8 cellular contexts compared by ENCODE assay signal in genomic region chr6:34425498-34426410, GRCh38. TPM values are rescaled to one million over a fixed set of nuclear protein-coding genes. Genes with fewer than 3 reads are reported as not detected.
DNase-seq lines count a peak whose midpoint lies in the region; ATAC-seq, FAIRE-seq and TF ChIP-seq lines count a peak whose summit lies in the region.

RPS10 (minus strand) TSS chr6:34426069; CDS start chr6:34425221, 848 bp downstream.

- H3K27me3 ChIP-seq in MM.1S (replicated peaks; ENCODE audit: insufficient read depth, low read length): no peaks in the 10 kb centered on the region

- peaks cover 10% of the 10 kb centered on the region; the same call in 1 of the 2 replicates for H3K36me3 ChIP-seq in MM.1S (replicated peaks; ENCODE audit: insufficient read depth, low read length)

- FAIRE-seq in H54 (lab: Jason Lieb, UNC): no peak

- peaks cover 3% of the 10 kb centered on the region; the same call in 1 of the 2 replicates for H4K20me1 ChIP-seq in MM.1S (ENCODE audit: insufficient read depth, low read length)

- H3K27ac Mint-ChIP-seq in natural killer cell: peak within 1 kb of the TSS; percentile 91 to 98

- peak within 1 kb of the TSS; percentile 98 for H3K9ac ChIP-seq in MM.1S (ENCODE audit: low read length)

- ATAC-seq in natural killer cell: peak; percentile 98 to 99 (median 99)

- H3K9me3 Mint-ChIP-seq in natural killer cell: no peaks in the 10 kb centered on the region

- H3K4me1 ChIP-seq in MM.1S (ENCODE audit: low read length): peaks cover 10% of the 10 kb centered on the region

- H3K9me2 ChIP-seq in MM.1S (replicated peaks; ENCODE audit: insufficient read depth, low read length): no peaks in the 10 kb centered on the region

- peaks cover 47% of the 10 kb centered on the region for H3K79me2 ChIP-seq in MM.1S (ENCODE audit: low read length)

- no peak for TF ChIP-seq CTCF in MM.1S (IDR thresholded peaks at IDR 0.05; ENCODE audit: low read length)
- TF ChIP-seq CTCF in natural killer cell (IDR thresholded peaks at IDR 0.05): no peak

- peak within 1 kb of the TSS; percentile 38; the same call in 1 of the 2 replicates for H3K27ac ChIP-seq in MM.1S (ENCODE audit: low read length)

- H3K4me1 Mint-ChIP-seq in natural killer cell: peaks cover 18 to 31% of the 10 kb centered on the region in 2 donors

- no peaks in the 10 kb centered on the region for H3K36me3 Mint-ChIP-seq in natural killer cell

- no peaks in the 10 kb centered on the region for H3K9me3 ChIP-seq in MM.1S (replicated peaks; ENCODE audit: insufficient read depth, low read length)

- H3K4me3 Mint-ChIP-seq in natural killer cell: peak within 1 kb of the TSS; percentile 98

- no peaks in the 10 kb centered on the region for H3K27me3 Mint-ChIP-seq in natural killer cell (ENCODE audit: low read depth in 2 of 2)

- peak within 1 kb of the TSS; percentile 82 for H3K4me2 ChIP-seq in MM.1S (ENCODE audit: low read depth, low read length)

- peak within 1 kb of the TSS; percentile 57 for H2AFZ ChIP-seq in MM.1S (ENCODE audit: low read length)

- peak within 1 kb of the TSS; percentile 94 for H3K4me3 ChIP-seq in MM.1S (ENCODE audit: low read length)

- H3F3A ChIP-seq in MM.1S (ENCODE audit: insufficient read depth, low read length): no peaks in the 10 kb centered on the region

- DNase-seq in DMS79 treated with DMSO at 0.1 percent for 48 hours (lab: John Stamatoyannopoulos, UW): peak; percentile 88
- peak; percentile 87 for DNase-seq in H54 (ENCODE audit: insufficient read length, low spot score)
- peak; percentile 90 for DNase-seq in MM.1S
- peak; percentile 71 for DNase-seq in SHP77 treated with DMSO at 0.1 percent for 48 hours (lab: John Stamatoyannopoulos, UW)
- peak; percentile 87 for DNase-seq in activated effector memory CD4-positive, alpha-beta T cell treated with Interleukin-2 at 50 U/mL for 16 hours
- peak; percentile 90 for DNase-seq in fibroblast of peridontal ligament (ENCODE audit: extremely low read depth)
- DNase-seq in natural killer cell: peak; percentile 89
- DNase-seq in stimulated activated naive CD4-positive, alpha-beta T cell (lab: John Stamatoyannopoulos, UW): peak; percentile 77 to 90 (median 84)

- intact Hi-C loops in natural killer cell (cut with micrococcal nuclease): no loop called here

- peak; percentile 83 for TF ChIP-seq POLR2A in H54 (IDR thresholded peaks at IDR 0.05; ENCODE audit: low read depth, low read length)

RNA-seq across cellular contexts. Expression of gene RPS10, which starts in this region (rescaled TPM):
- 1,000 to 10,000 TPM in 2 of 3 donors, 100 to 1,000 TPM in 1; 916 to 1,058 (median 1,045) TPM for total RNA-seq in natural killer cell

Comparison
In these comparisons a context has a peak if more than half of its experiments do, and no peak if none do; other contexts are left out.
1. Peak in every context shown above with its lines: DNase-seq, ATAC-seq, H3K4me3 ChIP-seq and H3K27ac ChIP-seq.